Comparison of ENCODE assay signal across 23 cellular contexts in genomic region chr2:108625186-108625827, GRCh38.
DNase-seq lines count a peak whose midpoint lies in the region; ATAC-seq and TF ChIP-seq lines count a peak whose summit lies in the region.
"Had no signal": no experiment of that assay in that cellular context is flagged by ENCODE, and none has a peak within 500 bp of the region (broad histone marks: within the 10 kb centered on the region; RNA-seq: fewer than 3 reads in every experiment).

No MANE protein-coding gene starts in this region.

- peak overlapping the region; percentile 53; the same call in 1 of the 2 replicates for H3K9ac ChIP-seq in OCI-LY1 (ENCODE audit: low read length)
- H3K9ac ChIP-seq: BLaER1 treated with 17β-estradiol and CSF1 and Interleukin-3, amounts not matched to agents 10 nM and 100 nM; parathyroid adenoma had no signal

- peak overlapping the region; percentile 47 for H3K4me3 ChIP-seq in OCI-LY1 (ENCODE audit: low read depth, low read length, poor library complexity, severe bottlenecking)
- H3K4me3 ChIP-seq: A549; BLaER1 treated with 17β-estradiol and CSF1 and Interleukin-3, amounts not matched to agents 10 nM and 100 nM; dorsolateral prefrontal cortex; esophagus squamous epithelium; left ventricle myocardium inferior had no signal

- peaks cover 78% of the 10 kb centered on the region for H3K4me1 Mint-ChIP-seq in activated CD4-positive, alpha-beta T cell treated with anti-CD3 and anti-CD28 coated beads for 36 hours
- H3K4me1 Mint-ChIP-seq in chondrocyte (ENCODE audit: low read depth): peaks cover 55% of the 10 kb centered on the region
- H3K4me1 Mint-ChIP-seq in stimulated activated effector memory CD8-positive, alpha-beta T cell treated with anti-CD3 and anti-CD28 coated beads, Interleukin-12 subunit alpha, Interleukin-12 subunit beta, amount 100 ng/mL, for 72 hours: peaks cover 62% of the 10 kb centered on the region

- ATAC-seq in activated CD4-positive, alpha-beta T cell treated with anti-CD3 and anti-CD28 coated beads for 36 hours: no peak
- no peak for ATAC-seq in stimulated activated effector memory CD8-positive, alpha-beta T cell treated with anti-CD3 and anti-CD28 coated beads, Interleukin-12 subunit alpha, Interleukin-12 subunit beta, amount 100 ng/mL, for 72 hours
- ATAC-seq in HG03097 (IDR thresholded peaks at IDR 0.05; ENCODE audit: low FRiP score, unreplicated experiment): no peak
- ATAC-seq: A549 had no signal

- no peak overlapping the region for H2AFZ ChIP-seq in OCI-LY1 (ENCODE audit: low read length)
- H2AFZ ChIP-seq: parathyroid adenoma had no signal

- H3F3A ChIP-seq in OCI-LY1 (ENCODE audit: insufficient read depth, low read length): no peaks in the 10 kb centered on the region

- H3K27me3 Mint-ChIP-seq in activated CD4-positive, alpha-beta T cell treated with anti-CD3 and anti-CD28 coated beads for 36 hours: no peaks in the 10 kb centered on the region
- no peaks in the 10 kb centered on the region for H3K27me3 Mint-ChIP-seq in chondrocyte (ENCODE audit: low read depth)

- H3K4me1 ChIP-seq in OCI-LY1 (ENCODE audit: insufficient read depth, low read length, severe bottlenecking): peaks cover 82% of the 10 kb centered on the region

- H3K36me3 Mint-ChIP-seq in activated CD4-positive, alpha-beta T cell treated with anti-CD3 and anti-CD28 coated beads for 36 hours (ENCODE audit: low read depth): peaks cover 9% of the 10 kb centered on the region
- H3K36me3 Mint-ChIP-seq in chondrocyte (ENCODE audit: low read depth): no peaks in the 10 kb centered on the region
- H3K36me3 Mint-ChIP-seq in stimulated activated effector memory CD8-positive, alpha-beta T cell treated with anti-CD3 and anti-CD28 coated beads, Interleukin-12 subunit alpha, Interleukin-12 subunit beta, amount 100 ng/mL, for 72 hours: peaks cover 26% of the 10 kb centered on the region

- peak overlapping the region; percentile 54 for H3K4me3 Mint-ChIP-seq in activated CD4-positive, alpha-beta T cell treated with anti-CD3 and anti-CD28 coated beads for 36 hours
- no peak overlapping the region for H3K4me3 Mint-ChIP-seq in chondrocyte (ENCODE audit: unreplicated experiment)
- H3K4me3 Mint-ChIP-seq in stimulated activated effector memory CD8-positive, alpha-beta T cell treated with anti-CD3 and anti-CD28 coated beads, Interleukin-12 subunit alpha, Interleukin-12 subunit beta, amount 100 ng/mL, for 72 hours: peak overlapping the region; percentile 34

- peak overlapping the region; percentile 71 for H3K27ac Mint-ChIP-seq in activated CD4-positive, alpha-beta T cell treated with anti-CD3 and anti-CD28 coated beads for 36 hours
- H3K27ac Mint-ChIP-seq in chondrocyte (ENCODE audit: unreplicated experiment): peak overlapping the region; percentile 36
- H3K27ac Mint-ChIP-seq in stimulated activated effector memory CD8-positive, alpha-beta T cell treated with anti-CD3 and anti-CD28 coated beads, Interleukin-12 subunit alpha, Interleukin-12 subunit beta, amount 100 ng/mL, for 72 hours: peak overlapping the region; percentile 43

- POLR2A ChIA-PET in activated CD4-positive, alpha-beta T cell treated with anti-CD3 and anti-CD28 coated beads for 36 hours (lab: Charles Lee): interaction anchor here (0.9 kb wide), 1 partner anchor 13 kb away, joined by 3 read pairs; no protein-coding TSS in a partner anchor

- intact Hi-C loops in activated CD4-positive, alpha-beta T cell treated with anti-CD3 and anti-CD28 coated beads for 36 hours (cut with DNase I, micrococcal nuclease): loop anchor here in 1 of 2 experiments (5.0 kb wide), 1 partner anchor 33 kb away; no protein-coding TSS in a partner anchor

- DNase-seq in activated CD4-positive, alpha-beta T cell treated with anti-CD3 and anti-CD28 coated beads for 36 hours: no peak
- DNase-seq in activated CD4-positive, alpha-beta T cell treated with anti-CD3 and anti-CD28 coated beads for 48 hours: no peak
- DNase-seq in chondrocyte (ENCODE audit: low spot score) (no peak), HuH-7.5 (ENCODE audit: low spot score) (no peak), NCI-H226 (no peak)
- no peak for DNase-seq in stimulated activated effector memory CD8-positive, alpha-beta T cell treated with anti-CD3 and anti-CD28 coated beads, Interleukin-12 subunit alpha, Interleukin-12 subunit beta, amount 100 ng/mL, for 72 hours (ENCODE audit: low spot score in 2 of 2)
- DNase-seq: activated CD4-positive, CD25-positive, alpha-beta regulatory T cell; DMS79; dorsolateral prefrontal cortex; esophagus squamous epithelium; GOT3; KBM-7; left ventricle myocardium inferior; NCI-H1417; NCI-H748 treated with DMSO at 0.1 percent for 48 hours; stimulated activated CD4-positive, alpha-beta T cell treated with anti-CD3 and anti-CD28 coated beads, Interleukin-4, amount 100 ng/mL, for 4 hours; stimulated activated CD8-positive, alpha-beta memory T cell treated with anti-CD3 and anti-CD28 coated beads, Interleukin-4, amount 100 ng/mL, for 48 hours had no signal

- no peaks in the 10 kb centered on the region for H3K27me3 ChIP-seq in OCI-LY1 (ENCODE audit: insufficient read depth, low read length)
- H3K27me3 ChIP-seq: BLaER1 treated with 17β-estradiol and CSF1 and Interleukin-3, amounts not matched to agents 10 nM and 100 nM; dorsolateral prefrontal cortex; esophagus squamous epithelium had no signal

- peak overlapping the region; percentile 82 for H3K27ac ChIP-seq in OCI-LY1 (ENCODE audit: low read depth, low read length, poor library complexity, severe bottlenecking)
- H3K27ac ChIP-seq: A549; BLaER1 treated with 17β-estradiol and CSF1 and Interleukin-3, amounts not matched to agents 10 nM and 100 nM; dorsolateral prefrontal cortex; esophagus squamous epithelium; HL-60; left ventricle myocardium inferior; parathyroid adenoma had no signal

- peak overlapping the region; percentile 63 for H3K4me2 ChIP-seq in OCI-LY1 (ENCODE audit: low read length)
- H3K4me2 ChIP-seq: A549 had no signal

- peaks cover 3% of the 10 kb centered on the region; the same call in 1 of the 2 replicates for H3K36me3 ChIP-seq in OCI-LY1 (ENCODE audit: insufficient read depth, low read length)
- H3K36me3 ChIP-seq: esophagus squamous epithelium, left ventricle myocardium inferior had no signal

- H4K20me1 ChIP-seq in OCI-LY1 (ENCODE audit: insufficient read depth, low read length): no peaks in the 10 kb centered on the region

- CTCF ChIA-PET in activated CD4-positive, alpha-beta T cell treated with anti-CD3 and anti-CD28 coated beads for 36 hours (lab: Charles Lee): interaction anchor here (11.6 kb wide), 1 partner anchor 11 kb away, joined by 119 read pairs; no protein-coding TSS in a partner anchor

- H3K9me3 Mint-ChIP-seq in activated CD4-positive, alpha-beta T cell treated with anti-CD3 and anti-CD28 coated beads for 36 hours (ENCODE audit: low read depth): no peaks in the 10 kb centered on the region
- H3K9me3 Mint-ChIP-seq in chondrocyte (ENCODE audit: low read depth): no peaks in the 10 kb centered on the region
- no peaks in the 10 kb centered on the region for H3K9me3 Mint-ChIP-seq in stimulated activated effector memory CD8-positive, alpha-beta T cell treated with anti-CD3 and anti-CD28 coated beads, Interleukin-12 subunit alpha, Interleukin-12 subunit beta, amount 100 ng/mL, for 72 hours

- no peaks in the 10 kb centered on the region for H3K9me2 ChIP-seq in OCI-LY1 (ENCODE audit: low read depth, low read length)

- TF ChIP-seq CTCF in OCI-LY1 (IDR thresholded peaks at IDR 0.05; ENCODE audit: low read length) (no peak), chondrocyte (IDR thresholded peaks at IDR 0.05) (no peak)

- H3K79me2 ChIP-seq in OCI-LY1 (ENCODE audit: insufficient read depth, low read length): peaks cover 69% of the 10 kb centered on the region

- no peaks in the 10 kb centered on the region for H3K9me3 ChIP-seq in OCI-LY1 (ENCODE audit: low read length)
- H3K9me3 ChIP-seq: A549; BLaER1 treated with 17β-estradiol and CSF1 and Interleukin-3, amounts not matched to agents 10 nM and 100 nM; esophagus squamous epithelium; left ventricle myocardium inferior had no signal
